16 cellular contexts compared by ENCODE assay signal in genomic region chr3:99855900-99856299, GRCh38.
"Had no signal": no experiment of that assay in that cellular context is flagged by ENCODE, and none has a peak within 500 bp of the region (broad histone marks: within the 10 kb centered on the region; RNA-seq: fewer than 3 reads in every experiment).

No MANE protein-coding gene starts in this region.

- ATAC-seq: left lung, pancreas, upper lobe of right lung had no signal

- H3K36me3 Mint-ChIP-seq: naive B cell, neural progenitor cell had no signal

- FAIRE-seq: kidney had no signal

- H3K9ac ChIP-seq: neural progenitor cell had no signal

- H2AFZ ChIP-seq: hepatocyte, neural progenitor cell had no signal

- H3K4me3 ChIP-seq: breast epithelium, hepatocyte, left lung, neural progenitor cell, pancreas, upper lobe of right lung had no signal

- H3K27ac ChIP-seq: breast epithelium, left lung, neural progenitor cell, pancreas, upper lobe of right lung, WERI-Rb-1 had no signal

- DNase-seq: activated CD4-positive, alpha-beta memory T cell treated with anti-CD3 and anti-CD28 coated beads, Interleukin-2, amount 10 ng/mL, durations not matched to agents 7 days and 5 days; activated CD4-positive, alpha-beta T cell treated with anti-CD3 and anti-CD28 coated beads for 4 hours; activated naive CD8-positive, alpha-beta T cell treated with anti-CD3 and anti-CD28 coated beads, Interleukin-2, amount 10 ng/mL, durations not matched to agents 7 days and 5 days; cerebellar nuclear complex; kidney; left lung; naive B cell; pancreas; stimulated activated CD4-positive, alpha-beta T cell treated with anti-CD3 and anti-CD28 coated beads, Interleukin-2, amount 100 ng/mL, for 48 hours; stimulated activated naive CD4-positive, alpha-beta T cell; substantia nigra; upper lobe of right lung; WERI-Rb-1 had no signal

- H3K9me3 Mint-ChIP-seq: activated CD4-positive, alpha-beta memory T cell treated with anti-CD3 and anti-CD28 coated beads, Interleukin-2, amount 10 ng/mL, durations not matched to agents 7 days and 5 days; activated naive CD8-positive, alpha-beta T cell treated with anti-CD3 and anti-CD28 coated beads, Interleukin-2, amount 10 ng/mL, durations not matched to agents 7 days and 5 days; naive B cell; neural progenitor cell had no signal

- H3K36me3 ChIP-seq: breast epithelium, left lung, neural progenitor cell, pancreas had no signal

- H3K27ac Mint-ChIP-seq: activated CD4-positive, alpha-beta memory T cell treated with anti-CD3 and anti-CD28 coated beads, Interleukin-2, amount 10 ng/mL, durations not matched to agents 7 days and 5 days; activated naive CD8-positive, alpha-beta T cell treated with anti-CD3 and anti-CD28 coated beads, Interleukin-2, amount 10 ng/mL, durations not matched to agents 7 days and 5 days; naive B cell; neural progenitor cell had no signal

- H3K27me3 ChIP-seq: breast epithelium, hepatocyte, left lung, neural progenitor cell, pancreas, upper lobe of right lung had no signal

- H3K9me3 ChIP-seq: breast epithelium, left lung, pancreas, upper lobe of right lung had no signal

- H3K4me2 ChIP-seq: hepatocyte, neural progenitor cell had no signal

- H3K4me3 Mint-ChIP-seq: activated CD4-positive, alpha-beta memory T cell treated with anti-CD3 and anti-CD28 coated beads, Interleukin-2, amount 10 ng/mL, durations not matched to agents 7 days and 5 days; activated naive CD8-positive, alpha-beta T cell treated with anti-CD3 and anti-CD28 coated beads, Interleukin-2, amount 10 ng/mL, durations not matched to agents 7 days and 5 days; naive B cell; neural progenitor cell had no signal

- H3K4me1 Mint-ChIP-seq: neural progenitor cell had no signal

- H3K4me1 ChIP-seq: breast epithelium, neural progenitor cell had no signal
